9 cellular contexts compared by ENCODE assay signal in the genomic region with DNA sequence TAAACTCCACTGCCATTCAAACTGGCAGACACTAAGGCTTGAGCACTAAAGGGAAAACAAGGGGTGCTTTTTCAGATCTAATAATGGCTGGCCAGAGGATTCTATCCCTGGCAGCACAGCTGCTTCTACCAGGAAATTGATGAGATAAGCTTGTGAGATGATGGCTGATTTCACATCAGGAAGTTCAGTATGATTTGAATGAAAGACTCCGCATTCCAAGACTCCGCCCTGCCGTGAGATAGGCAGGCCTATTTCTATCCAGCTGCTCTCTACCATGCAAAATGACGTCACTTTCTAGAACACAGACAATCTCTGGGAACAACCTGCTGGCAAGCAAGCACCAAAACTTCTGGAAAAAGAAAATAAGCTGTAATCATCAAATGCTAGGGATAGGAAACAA.
DNase-seq lines count a peak whose midpoint lies in the region; ATAC-seq and TF ChIP-seq lines count a peak whose summit lies in the region.
"Had no signal": no experiment of that assay in that cellular context is flagged by ENCODE, and none has a peak within 500 bp of the region (broad histone marks: within the 10 kb centered on the region; RNA-seq: fewer than 3 reads in every experiment).

No MANE protein-coding gene starts in this region.

- H3K4me3 ChIP-seq in AG10803 (ENCODE audit: low read length) = no peak overlapping the region
- H3K4me3 ChIP-seq in adipocyte (ENCODE audit: low read length) = peak overlapping the region; percentile 63
- H3K4me3 ChIP-seq in breast epithelium = no peak overlapping the region
- H3K4me3 ChIP-seq: thyroid gland had no signal

- H3K27ac ChIP-seq in breast epithelium = no peak overlapping the region

- no peak for TF ChIP-seq POLR2A in breast epithelium (IDR thresholded peaks at IDR 0.05)

- H3K4me1 ChIP-seq in adipocyte (ENCODE audit: control insufficient read depth, insufficient read depth, low read length) (peaks cover 10% of the 10 kb centered on the region), breast epithelium (no peaks in the 10 kb centered on the region)

- no peak for TF ChIP-seq CTCF in AG10803 (conservative IDR thresholded peaks at IDR 0.05; ENCODE audit: low read length)
- TF ChIP-seq CTCF in breast epithelium (IDR thresholded peaks at IDR 0.05) = no peak

- H3K9me3 ChIP-seq in adipocyte (ENCODE audit: control insufficient read depth, low read length) = no peaks in the 10 kb centered on the region
- H3K9me3 ChIP-seq in breast epithelium = no peaks in the 10 kb centered on the region
- H3K9me3 ChIP-seq: thyroid gland had no signal

- H3K27me3 ChIP-seq in adipocyte (replicated peaks; ENCODE audit: control insufficient read depth, insufficient read depth, low read length) (no peaks in the 10 kb centered on the region), breast epithelium (no peaks in the 10 kb centered on the region)
- H3K27me3 ChIP-seq: thyroid gland had no signal

- DNase-seq in AG10803 (ENCODE audit: low read depth) = peak; percentile 65
- no peak for DNase-seq in adipocyte (ENCODE audit: low read depth)
- DNase-seq in globus pallidus (ENCODE audit: low spot score) = peak; percentile 49
- peak; percentile 76 for DNase-seq in myocyte (ENCODE audit: low read depth)
- DNase-seq in SIG-M5 (lab: John Stamatoyannopoulos, UW) = no peak
- DNase-seq in epidermal melanocyte (ENCODE audit: insufficient read length, low spot score) = no peak
- no peak for DNase-seq in breast epithelium (ENCODE audit: low spot score in 2 of 2)

- ATAC-seq in HG03571 (IDR thresholded peaks at IDR 0.05; ENCODE audit: unreplicated experiment) = no peak

- no peaks in the 10 kb centered on the region for H3K36me3 ChIP-seq in adipocyte (ENCODE audit: control insufficient read depth, insufficient read depth, low read length, severe bottlenecking)
- no peaks in the 10 kb centered on the region for H3K36me3 ChIP-seq in breast epithelium
- H3K36me3 ChIP-seq: thyroid gland had no signal

- intact Hi-C loops in breast epithelium (cut with DNase I; ENCODE audit: low total_unique reads) = no loop called here

- H3K9ac ChIP-seq in adipocyte (ENCODE audit: low read length) = no peak overlapping the region

Comparison
In these comparisons a context has a peak if more than half of its experiments do, and no peak if none do; other contexts are left out.
1. DNase-seq: peak in AG10803 (single experiment), globus pallidus (single experiment) and myocyte (single experiment); none in adipocyte (single experiment), SIG-M5 (single experiment), epidermal melanocyte (single experiment) and breast epithelium (0 of 2).